ENCODE assay signal across 1 cellular context in genomic region chr1:236795035-236795756, GRCh38.
TF ChIP-seq lines count a peak whose summit lies in the region.

Gene MTR, plus strand, starts transcription at chr1:236795292. Its CDS starts 412 bp downstream, at chr1:236795704.

TF ChIP-seq in HEK293, 187 proteins besides CTCF, POLR2A, EP300 and RAD21 (continued from another document and continues in another):
- TF ChIP-seq PRDM2 (tag by site-specific recombination; IDR thresholded peaks at IDR 0.05; ENCODE audit: borderline replicate concordance) (peak; percentile 99; the same call in 1 of the 2 replicates), ZNF488 (tag by site-specific recombination; IDR thresholded peaks at IDR 0.05) (no peak), ZFP3 (tag by site-specific recombination; IDR thresholded peaks at IDR 0.05; ENCODE audit: low read depth) (no peak), ZNF23 (tag by site-specific recombination; IDR thresholded peaks at IDR 0.05; ENCODE audit: borderline replicate concordance) (no peak), YY1 (tag by site-specific recombination; IDR thresholded peaks at IDR 0.05) (peak; percentile 64), ZNF658 (tag by site-specific recombination; IDR thresholded peaks at IDR 0.05) (no peak), GLIS2 (tag by site-specific recombination; IDR thresholded peaks at IDR 0.05) (peak; percentile 79), ZNF175 (tag by site-specific recombination; IDR thresholded peaks at IDR 0.05) (no peak), ZIC2 (tag by site-specific recombination; IDR thresholded peaks at IDR 0.05) (no peak), SCRT2 (tag by site-specific recombination; IDR thresholded peaks at IDR 0.05) (peak; percentile 99), FEZF1 (tag by site-specific recombination; IDR thresholded peaks at IDR 0.05) (0 out of 2 replicates have a peak, but pooled peaks have one; percentile 62), ZNF248 (tag by site-specific recombination; IDR thresholded peaks at IDR 0.05) (no peak), TRIM28 (IDR thresholded peaks at IDR 0.05; ENCODE audit: borderline replicate concordance, low read length) (peak; percentile 55; the same call in 1 of the 2 replicates), ZNF596 (tag by site-specific recombination; IDR thresholded peaks at IDR 0.05) (no peak), GFI1B (tag by site-specific recombination; IDR thresholded peaks at IDR 0.05) (no peak), ZNF280D (tag by site-specific recombination; IDR thresholded peaks at IDR 0.05) (no peak), ZNF600 (tag by site-specific recombination; IDR thresholded peaks at IDR 0.05) (peak; percentile 74; the same call in 1 of the 2 replicates), MEIS1 (CRISPR knock-in tag; IDR thresholded peaks at IDR 0.05; ENCODE audit: borderline replicate concordance) (no peak), ZNF133 (tag by site-specific recombination; IDR thresholded peaks at IDR 0.05) (peak; percentile 61; the same call in 1 of the 2 replicates), ZNF202 (tag by site-specific recombination; IDR thresholded peaks at IDR 0.05; ENCODE audit: borderline replicate concordance) (no peak), ZNF76 (tag by site-specific recombination; IDR thresholded peaks at IDR 0.05; ENCODE audit: borderline replicate concordance, low read depth) (peak; percentile 95), ZNF768 (tag by site-specific recombination; IDR thresholded peaks at IDR 0.05) (no peak; the same call in 1 of the 2 replicates), ZNF16 (tag by site-specific recombination; IDR thresholded peaks at IDR 0.05; ENCODE audit: low read depth) (no peak), PRDM1 (tag by site-specific recombination; IDR thresholded peaks at IDR 0.05) (no peak; the same call in 1 of the 2 replicates), ZNF701 (tag by site-specific recombination; IDR thresholded peaks at IDR 0.05) (no peak), ZNF19 (tag by site-specific recombination; IDR thresholded peaks at IDR 0.05; ENCODE audit: low read depth) (no peak), SP2 (tag by site-specific recombination; IDR thresholded peaks at IDR 0.05) (peak; percentile 92), TCF7L2 (IDR thresholded peaks at IDR 0.05; ENCODE audit: borderline replicate concordance, low read depth, low read length) (no peak), ZNF157 (tag by site-specific recombination; IDR thresholded peaks at IDR 0.05) (no peak), ZBTB1 (tag by site-specific recombination; IDR thresholded peaks at IDR 0.05) (peak; percentile 10; the same call in 1 of the 2 replicates), ZNF530 (tag by site-specific recombination; IDR thresholded peaks at IDR 0.05; ENCODE audit: low read depth) (no peak), ZNF549 (tag by site-specific recombination; IDR thresholded peaks at IDR 0.05) (no peak), ZNF510 (tag by site-specific recombination; IDR thresholded peaks at IDR 0.05; ENCODE audit: insufficient replicate concordance) (no peak), OSR2 (tag by site-specific recombination; IDR thresholded peaks at IDR 0.05) (no peak), KLF1 (tag by site-specific recombination; IDR thresholded peaks at IDR 0.05) (peak; percentile 73), ZNF146 (tag by site-specific recombination; IDR thresholded peaks at IDR 0.05) (no peak), SCRT1 (tag by site-specific recombination; IDR thresholded peaks at IDR 0.05; ENCODE audit: borderline replicate concordance) (peak; percentile 96), ZNF621 (tag by site-specific recombination; IDR thresholded peaks at IDR 0.05) (no peak), ZNF266 (tag by site-specific recombination; IDR thresholded peaks at IDR 0.05; ENCODE audit: low read depth) (no peak), ZNF114 (tag by site-specific recombination; IDR thresholded peaks at IDR 0.05) (no peak), REPIN1 (tag by site-specific recombination; IDR thresholded peaks at IDR 0.05; ENCODE audit: low read depth) (0 out of 2 replicates have a peak, but pooled peaks have one; percentile 21), ZFP37 (tag by site-specific recombination; IDR thresholded peaks at IDR 0.05) (peak; percentile 96), ZFHX2 (tag by site-specific recombination; conservative IDR thresholded peaks at IDR 0.05) (peak; percentile 43; the same call in 1 of the 2 replicates), ZNF48 (tag by site-specific recombination; IDR thresholded peaks at IDR 0.05) (no peak), ZBTB17 (tag by site-specific recombination; IDR thresholded peaks at IDR 0.05) (peak; percentile 99)
- TF ChIP-seq, protein P1, sequence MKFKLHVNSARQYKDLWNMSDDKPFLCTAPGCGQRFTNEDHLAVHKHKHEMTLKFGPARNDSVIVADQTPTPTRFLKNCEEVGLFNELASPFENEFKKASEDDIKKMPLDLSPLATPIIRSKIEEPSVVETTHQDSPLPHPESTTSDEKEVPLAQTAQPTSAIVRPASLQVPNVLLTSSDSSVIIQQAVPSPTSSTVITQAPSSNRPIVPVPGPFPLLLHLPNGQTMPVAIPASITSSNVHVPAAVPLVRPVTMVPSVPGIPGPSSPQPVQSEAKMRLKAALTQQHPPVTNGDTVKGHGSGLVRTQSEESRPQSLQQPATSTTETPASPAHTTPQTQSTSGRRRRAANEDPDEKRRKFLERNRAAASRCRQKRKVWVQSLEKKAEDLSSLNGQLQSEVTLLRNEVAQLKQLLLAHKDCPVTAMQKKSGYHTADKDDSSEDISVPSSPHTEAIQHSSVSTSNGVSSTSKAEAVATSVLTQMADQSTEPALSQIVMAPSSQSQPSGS (tag by site-specific recombination; IDR thresholded peaks at IDR 0.05; ENCODE audit: low read depth) = no peak
- TF ChIP-seq, protein P2, sequence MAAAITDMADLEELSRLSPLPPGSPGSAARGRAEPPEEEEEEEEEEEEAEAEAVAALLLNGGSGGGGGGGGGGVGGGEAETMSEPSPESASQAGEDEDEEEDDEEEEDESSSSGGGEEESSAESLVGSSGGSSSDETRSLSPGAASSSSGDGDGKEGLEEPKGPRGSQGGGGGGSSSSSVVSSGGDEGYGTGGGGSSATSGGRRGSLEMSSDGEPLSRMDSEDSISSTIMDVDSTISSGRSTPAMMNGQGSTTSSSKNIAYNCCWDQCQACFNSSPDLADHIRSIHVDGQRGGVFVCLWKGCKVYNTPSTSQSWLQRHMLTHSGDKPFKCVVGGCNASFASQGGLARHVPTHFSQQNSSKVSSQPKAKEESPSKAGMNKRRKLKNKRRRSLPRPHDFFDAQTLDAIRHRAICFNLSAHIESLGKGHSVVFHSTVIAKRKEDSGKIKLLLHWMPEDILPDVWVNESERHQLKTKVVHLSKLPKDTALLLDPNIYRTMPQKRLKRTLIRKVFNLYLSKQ (tag by site-specific recombination; IDR thresholded peaks at IDR 0.05; ENCODE audit: borderline replicate concordance) = no peak
- TF ChIP-seq, protein P3, sequence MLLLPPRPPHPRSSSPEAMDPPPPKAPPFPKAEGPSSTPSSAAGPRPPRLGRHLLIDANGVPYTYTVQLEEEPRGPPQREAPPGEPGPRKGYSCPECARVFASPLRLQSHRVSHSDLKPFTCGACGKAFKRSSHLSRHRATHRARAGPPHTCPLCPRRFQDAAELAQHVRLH (tag by site-specific recombination; IDR thresholded peaks at IDR 0.05) = no peak
- TF ChIP-seq, protein P4, sequence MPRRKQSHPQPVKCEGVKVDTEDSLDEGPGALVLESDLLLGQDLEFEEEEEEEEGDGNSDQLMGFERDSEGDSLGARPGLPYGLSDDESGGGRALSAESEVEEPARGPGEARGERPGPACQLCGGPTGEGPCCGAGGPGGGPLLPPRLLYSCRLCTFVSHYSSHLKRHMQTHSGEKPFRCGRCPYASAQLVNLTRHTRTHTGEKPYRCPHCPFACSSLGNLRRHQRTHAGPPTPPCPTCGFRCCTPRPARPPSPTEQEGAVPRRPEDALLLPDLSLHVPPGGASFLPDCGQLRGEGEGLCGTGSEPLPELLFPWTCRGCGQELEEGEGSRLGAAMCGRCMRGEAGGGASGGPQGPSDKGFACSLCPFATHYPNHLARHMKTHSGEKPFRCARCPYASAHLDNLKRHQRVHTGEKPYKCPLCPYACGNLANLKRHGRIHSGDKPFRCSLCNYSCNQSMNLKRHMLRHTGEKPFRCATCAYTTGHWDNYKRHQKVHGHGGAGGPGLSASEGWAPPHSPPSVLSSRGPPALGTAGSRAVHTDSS (tag by site-specific recombination; IDR thresholded peaks at IDR 0.05) = no peak
- TF ChIP-seq, protein P5, sequence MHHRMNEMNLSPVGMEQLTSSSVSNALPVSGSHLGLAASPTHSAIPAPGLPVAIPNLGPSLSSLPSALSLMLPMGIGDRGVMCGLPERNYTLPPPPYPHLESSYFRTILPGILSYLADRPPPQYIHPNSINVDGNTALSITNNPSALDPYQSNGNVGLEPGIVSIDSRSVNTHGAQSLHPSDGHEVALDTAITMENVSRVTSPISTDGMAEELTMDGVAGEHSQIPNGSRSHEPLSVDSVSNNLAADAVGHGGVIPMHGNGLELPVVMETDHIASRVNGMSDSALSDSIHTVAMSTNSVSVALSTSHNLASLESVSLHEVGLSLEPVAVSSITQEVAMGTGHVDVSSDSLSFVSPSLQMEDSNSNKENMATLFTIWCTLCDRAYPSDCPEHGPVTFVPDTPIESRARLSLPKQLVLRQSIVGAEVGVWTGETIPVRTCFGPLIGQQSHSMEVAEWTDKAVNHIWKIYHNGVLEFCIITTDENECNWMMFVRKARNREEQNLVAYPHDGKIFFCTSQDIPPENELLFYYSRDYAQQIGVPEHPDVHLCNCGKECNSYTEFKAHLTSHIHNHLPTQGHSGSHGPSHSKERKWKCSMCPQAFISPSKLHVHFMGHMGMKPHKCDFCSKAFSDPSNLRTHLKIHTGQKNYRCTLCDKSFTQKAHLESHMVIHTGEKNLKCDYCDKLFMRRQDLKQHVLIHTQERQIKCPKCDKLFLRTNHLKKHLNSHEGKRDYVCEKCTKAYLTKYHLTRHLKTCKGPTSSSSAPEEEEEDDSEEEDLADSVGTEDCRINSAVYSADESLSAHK (tag by site-specific recombination; IDR thresholded peaks at IDR 0.05) = no peak
